22 cellular contexts compared by ENCODE assay signal in the genomic region with DNA sequence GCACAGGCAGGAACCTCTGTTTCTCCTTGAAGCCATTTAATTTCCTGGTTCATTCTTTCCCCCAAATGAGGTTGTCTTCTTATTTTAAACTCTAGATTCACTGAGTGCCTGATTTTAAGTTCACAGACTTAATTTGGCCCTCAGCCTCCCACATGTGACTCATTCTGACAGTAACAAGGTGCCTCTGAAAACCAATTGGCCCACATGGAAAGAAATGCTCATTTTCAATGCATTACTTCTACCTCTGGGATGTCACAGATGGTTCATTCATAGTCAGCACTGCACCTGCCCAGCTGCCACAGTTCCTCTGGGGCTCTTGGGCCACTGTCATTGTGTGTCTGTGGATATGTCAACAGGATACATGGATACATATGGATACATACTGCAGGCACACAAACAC.
DNase-seq lines count a peak whose midpoint lies in the region; ATAC-seq and TF ChIP-seq lines count a peak whose summit lies in the region.
"Had no signal": no experiment of that assay in that cellular context is flagged by ENCODE, and none has a peak within 500 bp of the region (broad histone marks: within the 10 kb centered on the region; RNA-seq: fewer than 3 reads in every experiment).

No MANE protein-coding gene starts in this region.

- no peaks in the 10 kb centered on the region for H3K36me3 Mint-ChIP-seq in activated T-cell treated with anti-CD3 and anti-CD28 coated beads, Interleukin-2, amount 50 U/mL, for 72 hours (ENCODE audit: insufficient read depth in 2 of 2)
- no peaks in the 10 kb centered on the region for H3K36me3 Mint-ChIP-seq in activated T-cell treated with anti-CD3 and anti-CD28 coated beads, Interleukin-2, amount 50 U/mL, for 4 hours (ENCODE audit: insufficient read depth)
- H3K36me3 Mint-ChIP-seq in stimulated activated effector memory CD8-positive, alpha-beta T cell treated with anti-CD3 and anti-CD28 coated beads, Interleukin-12 subunit alpha, Interleukin-12 subunit beta, amount 100 ng/mL, for 72 hours: no peaks in the 10 kb centered on the region
- H3K36me3 Mint-ChIP-seq in natural killer cell: no peaks in the 10 kb centered on the region
- H3K36me3 Mint-ChIP-seq: CD4-positive, CD25-positive, alpha-beta regulatory T cell had no signal

- H3K4me3 Mint-ChIP-seq in activated T-cell treated with anti-CD3 and anti-CD28 coated beads, Interleukin-2, amount 50 U/mL, for 72 hours: no peak overlapping the region
- no peak overlapping the region for H3K4me3 Mint-ChIP-seq in activated T-cell treated with anti-CD3 and anti-CD28 coated beads, Interleukin-2, amount 50 U/mL, for 4 hours
- no peak overlapping the region for H3K4me3 Mint-ChIP-seq in stimulated activated effector memory CD8-positive, alpha-beta T cell treated with anti-CD3 and anti-CD28 coated beads, Interleukin-12 subunit alpha, Interleukin-12 subunit beta, amount 100 ng/mL, for 72 hours
- H3K4me3 Mint-ChIP-seq in natural killer cell: no peak overlapping the region
- H3K4me3 Mint-ChIP-seq: CD4-positive, CD25-positive, alpha-beta regulatory T cell had no signal

- ATAC-seq in activated T-cell treated with anti-CD3 and anti-CD28 coated beads, Interleukin-2, amount 50 U/mL, for 72 hours (replicated peaks in 1 of 2): peak; percentile 64 to 78
- no peak for ATAC-seq in activated T-cell treated with anti-CD3 and anti-CD28 coated beads, Interleukin-2, amount 50 U/mL, for 4 hours
- ATAC-seq in stimulated activated effector memory CD8-positive, alpha-beta T cell treated with anti-CD3 and anti-CD28 coated beads, Interleukin-12 subunit alpha, Interleukin-12 subunit beta, amount 100 ng/mL, for 72 hours: peak; percentile 11
- no peak for ATAC-seq in natural killer cell
- ATAC-seq in GM19395 (IDR thresholded peaks at IDR 0.05; ENCODE audit: unreplicated experiment): no peak
- ATAC-seq: GM12878, PC-3 had no signal

- H4K20me1 ChIP-seq in GM23248 (ENCODE audit: insufficient read depth): no peaks in the 10 kb centered on the region
- H4K20me1 ChIP-seq: BLaER1 had no signal

- H3K27me3 ChIP-seq in GM23248 (replicated peaks; ENCODE audit: insufficient read depth) (no peaks in the 10 kb centered on the region), stomach (no peaks in the 10 kb centered on the region)
- H3K27me3 ChIP-seq: BLaER1, MG63 had no signal

- DNase-seq in activated T-cell treated with anti-CD3 and anti-CD28 coated beads, Interleukin-2, amount 50 U/mL, for 72 hours: peak; percentile 3 to 6
- DNase-seq in activated T-cell treated with anti-CD3 and anti-CD28 coated beads, Interleukin-2, amount 50 U/mL, for 4 hours: no peak
- DNase-seq in GM23248 (peak; percentile 28), foreskin fibroblast (peak; percentile 15 to 68), natural killer cell (no peak), stomach (no peak)
- no peak for DNase-seq in stimulated activated effector memory CD8-positive, alpha-beta T cell treated with anti-CD3 and anti-CD28 coated beads, Interleukin-12 subunit alpha, Interleukin-12 subunit beta, amount 100 ng/mL, for 72 hours (ENCODE audit: low spot score in 2 of 2)
- DNase-seq: CD4-positive, CD25-positive, alpha-beta regulatory T cell; COR-L47; HCEC 1CT; KBM-7; MG63; NCI-H1105 treated with DMSO at 0.1 percent for 48 hours; NCI-H146; NCI-H1930; NCI-H2107; NCI-H524; NCI-H748 treated with DMSO at 0.1 percent for 48 hours; PC-3 had no signal

- intact Hi-C loops in natural killer cell (cut with micrococcal nuclease) (no loop called here), stomach (cut with DNase I; ENCODE audit: low total_unique reads) (no loop called here)

- in situ Hi-C loops in GM23248 (cut with MboI): no loop called here

- no peak overlapping the region for H3K27ac ChIP-seq in GM23248
- H3K27ac ChIP-seq in stomach: no peak overlapping the region
- H3K27ac ChIP-seq: BLaER1 had no signal

- no peak for TF ChIP-seq EP300 in stomach (IDR thresholded peaks at IDR 0.05)

- no peak overlapping the region for H3K27ac Mint-ChIP-seq in activated T-cell treated with anti-CD3 and anti-CD28 coated beads, Interleukin-2, amount 50 U/mL, for 72 hours
- no peak overlapping the region for H3K27ac Mint-ChIP-seq in stimulated activated effector memory CD8-positive, alpha-beta T cell treated with anti-CD3 and anti-CD28 coated beads, Interleukin-12 subunit alpha, Interleukin-12 subunit beta, amount 100 ng/mL, for 72 hours
- no peak overlapping the region for H3K27ac Mint-ChIP-seq in natural killer cell
- H3K27ac Mint-ChIP-seq: CD4-positive, CD25-positive, alpha-beta regulatory T cell had no signal

- H3K9me2 ChIP-seq in GM23248 (ENCODE audit: insufficient read depth): no peaks in the 10 kb centered on the region

- TF ChIP-seq CTCF in foreskin fibroblast (IDR thresholded peaks at IDR 0.05; ENCODE audit: low read depth, low read length) (no peak), natural killer cell (IDR thresholded peaks at IDR 0.05) (no peak), stomach (IDR thresholded peaks at IDR 0.05) (no peak)

- H3K4me1 Mint-ChIP-seq in activated T-cell treated with anti-CD3 and anti-CD28 coated beads, Interleukin-2, amount 50 U/mL, for 72 hours (ENCODE audit: low read depth): no peaks in the 10 kb centered on the region
- H3K4me1 Mint-ChIP-seq in activated T-cell treated with anti-CD3 and anti-CD28 coated beads, Interleukin-2, amount 50 U/mL, for 4 hours (ENCODE audit: low read depth): no peaks in the 10 kb centered on the region
- H3K4me1 Mint-ChIP-seq in stimulated activated effector memory CD8-positive, alpha-beta T cell treated with anti-CD3 and anti-CD28 coated beads, Interleukin-12 subunit alpha, Interleukin-12 subunit beta, amount 100 ng/mL, for 72 hours: no peaks in the 10 kb centered on the region
- H3K4me1 Mint-ChIP-seq in natural killer cell: no peaks in the 10 kb centered on the region
- H3K4me1 Mint-ChIP-seq: CD4-positive, CD25-positive, alpha-beta regulatory T cell had no signal

- H3K4me2 ChIP-seq in GM23248 (ENCODE audit: unreplicated experiment): no peak overlapping the region
- H3K4me2 ChIP-seq: BLaER1 had no signal

- no peaks in the 10 kb centered on the region for H3K36me3 ChIP-seq in GM23248 (ENCODE audit: low read depth)
- no peaks in the 10 kb centered on the region for H3K36me3 ChIP-seq in stomach
- H3K36me3 ChIP-seq: MG63 had no signal

- H3K27me3 Mint-ChIP-seq in activated T-cell treated with anti-CD3 and anti-CD28 coated beads, Interleukin-2, amount 50 U/mL, for 72 hours (ENCODE audit: low read depth): no peaks in the 10 kb centered on the region
- H3K27me3 Mint-ChIP-seq in activated T-cell treated with anti-CD3 and anti-CD28 coated beads, Interleukin-2, amount 50 U/mL, for 4 hours (ENCODE audit: low read depth): no peaks in the 10 kb centered on the region
- peaks cover 3 to 6% of the 10 kb centered on the region in 2 donors for H3K27me3 Mint-ChIP-seq in natural killer cell (ENCODE audit: low read depth in 2 of 2)
- H3K27me3 Mint-ChIP-seq: CD4-positive, CD25-positive, alpha-beta regulatory T cell had no signal

- TF ChIP-seq POLR2A in stomach (IDR thresholded peaks at IDR 0.05): no peak

- no peak overlapping the region for H2AFZ ChIP-seq in GM23248

- H3K4me3 ChIP-seq in GM23248 (no peak overlapping the region), foreskin fibroblast (ENCODE audit: low read depth in 1 of 2, low read length in 2 of 2) (no peak overlapping the region), stomach (no peak overlapping the region)
- H3K4me3 ChIP-seq: BLaER1, GM12878, MG63 had no signal

- H3K79me2 ChIP-seq in GM23248 (ENCODE audit: insufficient read depth): no peaks in the 10 kb centered on the region

- H3K9ac ChIP-seq in GM23248: no peak overlapping the region
- H3K9ac ChIP-seq: BLaER1 had no signal

- no peaks in the 10 kb centered on the region for H3K9me3 Mint-ChIP-seq in activated T-cell treated with anti-CD3 and anti-CD28 coated beads, Interleukin-2, amount 50 U/mL, for 72 hours
- no peaks in the 10 kb centered on the region for H3K9me3 Mint-ChIP-seq in activated T-cell treated with anti-CD3 and anti-CD28 coated beads, Interleukin-2, amount 50 U/mL, for 4 hours
- no peaks in the 10 kb centered on the region for H3K9me3 Mint-ChIP-seq in stimulated activated effector memory CD8-positive, alpha-beta T cell treated with anti-CD3 and anti-CD28 coated beads, Interleukin-12 subunit alpha, Interleukin-12 subunit beta, amount 100 ng/mL, for 72 hours
- no peaks in the 10 kb centered on the region for H3K9me3 Mint-ChIP-seq in natural killer cell

- H3F3A ChIP-seq in GM23248 (ENCODE audit: insufficient read depth): no peaks in the 10 kb centered on the region

- H3K4me1 ChIP-seq in GM23248 (ENCODE audit: insufficient read depth) (no peaks in the 10 kb centered on the region), stomach (no peaks in the 10 kb centered on the region)

- H3K9me3 ChIP-seq in GM23248 (ENCODE audit: low read depth) (no peaks in the 10 kb centered on the region), stomach (no peaks in the 10 kb centered on the region)
- H3K9me3 ChIP-seq: MG63 had no signal

Comparison
In these comparisons a context has a peak if more than half of its experiments do, and no peak if none do; other contexts are left out.
1. ATAC-seq: peak in activated T-cell treated with anti-CD3 and anti-CD28 coated beads, Interleukin-2, amount 50 U/mL, for 72 hours (2 of 2) and stimulated activated effector memory CD8-positive, alpha-beta T cell treated with anti-CD3 and anti-CD28 coated beads, Interleukin-12 subunit alpha, Interleukin-12 subunit beta, amount 100 ng/mL, for 72 hours (single experiment); none in activated T-cell treated with anti-CD3 and anti-CD28 coated beads, Interleukin-2, amount 50 U/mL, for 4 hours (0 of 2), natural killer cell (0 of 3) and GM19395 (single experiment).
2. DNase-seq: peak in activated T-cell treated with anti-CD3 and anti-CD28 coated beads, Interleukin-2, amount 50 U/mL, for 72 hours (2 of 2), GM23248 (single experiment) and foreskin fibroblast (2 of 2); none in activated T-cell treated with anti-CD3 and anti-CD28 coated beads, Interleukin-2, amount 50 U/mL, for 4 hours (single experiment), stimulated activated effector memory CD8-positive, alpha-beta T cell treated with anti-CD3 and anti-CD28 coated beads, Interleukin-12 subunit alpha, Interleukin-12 subunit beta, amount 100 ng/mL, for 72 hours (0 of 2), natural killer cell (single experiment) and stomach (single experiment).